23 cellular contexts compared by ENCODE assay signal in the genomic region with DNA sequence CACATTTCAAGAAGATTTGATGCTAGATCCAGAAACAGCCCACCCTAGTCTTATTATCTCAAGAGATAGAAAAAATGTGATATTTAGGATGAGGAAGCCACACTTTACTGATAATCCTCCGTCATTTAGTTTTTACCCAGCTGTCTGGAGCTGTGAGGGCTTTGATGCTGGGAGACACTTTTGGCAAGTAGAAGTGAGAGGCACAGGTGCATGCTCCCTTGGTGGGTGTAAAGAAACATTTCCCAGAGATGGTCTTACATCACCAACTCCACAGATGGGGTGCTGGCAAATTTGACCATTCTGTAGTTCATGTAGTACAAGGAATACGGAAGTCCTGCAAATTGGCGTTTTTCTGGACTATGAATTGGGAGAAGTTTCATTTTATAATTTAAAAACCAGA.
"Had no signal": no experiment of that assay in that cellular context is flagged by ENCODE, and none has a peak within 500 bp of the region (broad histone marks: within the 10 kb centered on the region; RNA-seq: fewer than 3 reads in every experiment).

No MANE protein-coding gene starts in this region.

- H3K27me3 ChIP-seq: ovary, right atrium auricular region, right lobe of liver, testis, thyroid gland, upper lobe of left lung, vagina had no signal

- H3K4me1 ChIP-seq: left ventricle myocardium inferior, right atrium auricular region, right lobe of liver, testis, thyroid gland, transverse colon, upper lobe of left lung, vagina had no signal

- H3K4me2 ChIP-seq: smooth muscle cell had no signal

- DNase-seq: islet precursor cell; left ventricle myocardium inferior; mucosa of descending colon; naive thymus-derived CD4-positive, alpha-beta T cell; ovary; right lobe of liver; stimulated activated CD4-positive, alpha-beta T cell treated with anti-CD3 and anti-CD28 coated beads, Interleukin-1b, Interleukin-23, amount 100 ng/mL, for 48 hours; stimulated activated CD4-positive, alpha-beta T cell treated with anti-CD3 and anti-CD28 coated beads, Interleukin-2, amount 100 ng/mL, for 48 hours; stimulated activated CD4-positive, alpha-beta T cell treated with anti-CD3 and anti-CD28 coated beads, Interleukin-4, amount 100 ng/mL, for 4 hours; stimulated activated CD8-positive, alpha-beta memory T cell treated with anti-CD3 and anti-CD28 coated beads, Interleukin-4, amount 100 ng/mL, for 48 hours; stimulated activated naive CD4-positive, alpha-beta T cell treated with Interleukin-2 at 50 U/mL for 16 hours; stimulated activated naive CD8-positive, alpha-beta T cell treated with anti-CD3 and anti-CD28 coated beads, Interleukin-15, amount 100 ng/mL, for 72 hours; substantia nigra; testis; thyroid gland; transverse colon; upper lobe of left lung had no signal

- H3K27ac ChIP-seq: left ventricle myocardium inferior, ovary, right atrium auricular region, right lobe of liver, testis, thyroid gland, transverse colon, upper lobe of left lung, vagina had no signal

- H3K9me3 ChIP-seq: left ventricle myocardium inferior, mucosa of descending colon, ovary, right atrium auricular region, right lobe of liver, testis, thyroid gland, transverse colon, upper lobe of left lung, vagina had no signal

- H3K4me3 ChIP-seq: left ventricle myocardium inferior, lung, mucosa of descending colon, ovary, right atrium auricular region, right lobe of liver, smooth muscle cell, testis, thyroid gland, transverse colon, upper lobe of left lung, vagina had no signal

- H3K36me3 ChIP-seq: left ventricle myocardium inferior, ovary, right atrium auricular region, right lobe of liver, thyroid gland, transverse colon, upper lobe of left lung, vagina had no signal

- ATAC-seq: mucosa of descending colon; naive thymus-derived CD4-positive, alpha-beta T cell; natural killer cell treated with Interleukin-12 subunit alpha and Interleukin-12 subunit beta and Interleukin-15 and Interleukin-18, amount 100 ng/mL, for 72 hours; right lobe of liver; stimulated activated memory B cell treated with anti-CD40 and anti-IgM and Interleukin-4, amounts not matched to agents 10 μg/mL and 1 μg/mL and 100 μg/mL, for 72 hours; stimulated activated naive CD8-positive, alpha-beta T cell treated with anti-CD3 and anti-CD28 coated beads, Interleukin-15, amount 100 ng/mL, for 72 hours had no signal
